In genomic region chr2:74333175-74333574, GRCh38 we compare ENCODE assay signal across 8 cellular contexts. TPM values are rescaled to one million over a fixed set of nuclear protein-coding genes. Genes with fewer than 3 reads are reported as not detected.
A peak's percentile ranks its signal among the peaks of the same experiment; 100 is the strongest.
DNase-seq lines count a peak whose midpoint lies in the region; FAIRE-seq and TF ChIP-seq lines count a peak whose summit lies in the region.

No MANE protein-coding gene starts in this region.

- CTCF ChIA-PET in RWPE1 (lab: Yijun Ruan, JAX) = interaction anchor here (0.6 to 0.7 kb wide), 4 partner anchors 14 to 797 kb away, joined by 3 to 4 read pairs (median 3); no protein-coding TSS in a partner anchor

- peak; percentile 46 for DNase-seq in NCI-H510A treated with DMSO at 0.1 percent for 48 hours (lab: John Stamatoyannopoulos, UW)
- no peak for DNase-seq in NCI-H510A (lab: John Stamatoyannopoulos, UW)
- no peak for DNase-seq in LNCaP clone FGC (ENCODE audit: low read depth)
- peak; percentile 68 for DNase-seq in WERI-Rb-1
- DNase-seq in kidney epithelial cell (ENCODE audit: low read depth) = no peak
- no peak for DNase-seq in RWPE1 (ENCODE audit: low spot score)
- DNase-seq in GM19239 (ENCODE audit: insufficient read length, low spot score) = no peak
- DNase-seq in uterus = no peak

- H3K36me3 ChIP-seq in WERI-Rb-1 (peaks cover 18% of the 10 kb centered on the region), kidney epithelial cell (ENCODE audit: control insufficient read depth, insufficient read depth, low read length) (peaks cover 1% of the 10 kb centered on the region), uterus (no peaks in the 10 kb centered on the region)

- intact Hi-C loops in uterus (cut with DNase I; ENCODE audit: low total_unique reads) = loop anchor here (10.0 kb wide), 1 partner anchor 518 kb away; no protein-coding TSS in a partner anchor

- H3K9me3 ChIP-seq in WERI-Rb-1 (ENCODE audit: severe bottlenecking) = no peaks in the 10 kb centered on the region
- no peaks in the 10 kb centered on the region for H3K9me3 ChIP-seq in uterus

- TF ChIP-seq POLR2A in uterus (IDR thresholded peaks at IDR 0.05) = no peak

- no peak for FAIRE-seq in GM19239 (lab: Jason Lieb, UNC)

- no peak overlapping the region for H3K4me3 ChIP-seq in LNCaP clone FGC (ENCODE audit: low read depth, low read length)
- H3K4me3 ChIP-seq in WERI-Rb-1 (ENCODE audit: low read depth, low read length) = no peak overlapping the region
- no peak overlapping the region for H3K4me3 ChIP-seq in kidney epithelial cell (ENCODE audit: low read depth, low read length)
- no peak overlapping the region for H3K4me3 ChIP-seq in uterus

- no peaks in the 10 kb centered on the region for H3K27me3 ChIP-seq in WERI-Rb-1 (ENCODE audit: insufficient read depth, low read depth, severe bottlenecking)
- no peaks in the 10 kb centered on the region for H3K27me3 ChIP-seq in kidney epithelial cell (ENCODE audit: control insufficient read depth, insufficient read depth, low read length)
- H3K27me3 ChIP-seq in uterus = no peaks in the 10 kb centered on the region

- POLR2A ChIA-PET in RWPE1 (lab: Yijun Ruan, JAX; ENCODE audit: low non-redundant PET) = no interaction called here

- no peaks in the 10 kb centered on the region for H3K4me1 ChIP-seq in uterus

- peak; percentile 40 for TF ChIP-seq CTCF in LNCaP clone FGC (IDR thresholded peaks at IDR 0.05; ENCODE audit: control insufficient read depth, extremely low read depth, insufficient read depth)
- peak; percentile 77 for TF ChIP-seq CTCF in WERI-Rb-1 (IDR thresholded peaks at IDR 0.05; ENCODE audit: low read depth, low read length)
- peak; percentile 56 for TF ChIP-seq CTCF in kidney epithelial cell (IDR thresholded peaks at IDR 0.05; ENCODE audit: insufficient read depth, low read length, poor library complexity, severe bottlenecking)
- TF ChIP-seq CTCF in RWPE1 (conservative IDR thresholded peaks at IDR 0.05; ENCODE audit: low read depth) = no peak
- TF ChIP-seq CTCF in uterus (IDR thresholded peaks at IDR 0.05) = no peak

- H3K27ac ChIP-seq in WERI-Rb-1 (no peak overlapping the region), RWPE1 (no peak overlapping the region), uterus (no peak overlapping the region)

RNA-seq across cellular contexts. Expression of gene SLC4A5, which starts 10.0 kb away (rescaled TPM):
- total RNA-seq in kidney epithelial cell (1.2 and 1.8 TPM in 2 replicates), uterus (10 to 100 TPM in 1 of 4 donors, 1 to 10 TPM in 3; 2.1 to 15.1 (median 5.3) TPM)

RNA-seq across cellular contexts. Expression of gene DCTN1, which starts 46.9 kb away (rescaled TPM):
- 124 and 129 TPM in 2 replicates for total RNA-seq in kidney epithelial cell
- 100 to 1,000 TPM in 2 of 4 donors, 10 to 100 TPM in 2; 48.2 to 140 (median 95.0) TPM for total RNA-seq in uterus

Comparison
In these comparisons a context has a peak if more than half of its experiments do, and no peak if none do; other contexts are left out.
1. DNase-seq: peak in NCI-H510A treated with DMSO at 0.1 percent for 48 hours (single experiment) and WERI-Rb-1 (single experiment); none in NCI-H510A (single experiment), LNCaP clone FGC (single experiment), kidney epithelial cell (single experiment), RWPE1 (single experiment), GM19239 (single experiment) and uterus (0 of 2).
2. CTCF ChIP-seq: peak in LNCaP clone FGC (single experiment), WERI-Rb-1 (single experiment) and kidney epithelial cell (single experiment); none in RWPE1 (single experiment) and uterus (0 of 4).